Comparison of ENCODE assay signal across 9 cellular contexts in genomic region chr5:88140396-88140862, GRCh38.
DNase-seq lines count a peak whose midpoint lies in the region; ATAC-seq, FAIRE-seq and TF ChIP-seq lines count a peak whose summit lies in the region.
"Had no signal": no experiment of that assay in that cellular context is flagged by ENCODE, and none has a peak within 500 bp of the region (broad histone marks: within the 10 kb centered on the region; RNA-seq: fewer than 3 reads in every experiment).

No MANE protein-coding gene starts in this region.

- no peak overlapping the region for H3K27ac Mint-ChIP-seq in astrocyte (ENCODE audit: unreplicated experiment)

- peaks cover 55% of the 10 kb centered on the region for H3K27me3 ChIP-seq in HUES48 (ENCODE audit: control insufficient read depth, insufficient read depth, low read length)
- H3K27me3 ChIP-seq in astrocyte (ENCODE audit: insufficient read depth, low read length), result peaks cover 6% of the 10 kb centered on the region

- TF ChIP-seq CTCF in astrocyte (IDR thresholded peaks at IDR 0.05; ENCODE audit: insufficient read depth, low read depth, low read length), result no peak

- H3K27me3 Mint-ChIP-seq in astrocyte (ENCODE audit: low read depth, unreplicated experiment), result peaks cover 4% of the 10 kb centered on the region

- peak overlapping the region; percentile 85 for H3K4me2 ChIP-seq in astrocyte (ENCODE audit: low read length)

- H3K4me1 ChIP-seq in HUES48 (ENCODE audit: control insufficient read depth, insufficient read depth, low read length), result peaks cover 41% of the 10 kb centered on the region
- H3K4me1 ChIP-seq in astrocyte (ENCODE audit: insufficient read depth, low read length), result peaks cover 20% of the 10 kb centered on the region

- H3K27ac ChIP-seq in HUES48 (ENCODE audit: low read depth, low read length), result no peak overlapping the region
- H3K27ac ChIP-seq in astrocyte (ENCODE audit: low read depth, low read length), result peak overlapping the region; percentile 49
- H3K27ac ChIP-seq: epithelial cell of prostate had no signal

- no peak for FAIRE-seq in astrocyte (lab: Jason Lieb, UNC)

- DNase-seq in astrocyte (ENCODE audit: low read depth) (peak; percentile 10), inferior parietal cortex (ENCODE audit: extremely low spot score) (peak; percentile 79), NCI-H2029 treated with DMSO at 0.1 percent for 48 hours (lab: John Stamatoyannopoulos, UW) (no peak)
- DNase-seq in stimulated activated CD8-positive, alpha-beta memory T cell treated with anti-CD3 and anti-CD28 coated beads, Interleukin-4, amount 100 ng/mL, for 48 hours, result peak; percentile 39
- no peak for DNase-seq in activated CD4-positive, alpha-beta T cell treated with anti-CD3 and anti-CD28 coated beads, Interleukin-2, amount 50 U/mL, for 48 hours

- no peaks in the 10 kb centered on the region for H3K9me3 ChIP-seq in HUES48 (ENCODE audit: control insufficient read depth, insufficient read depth, low read length)
- no peaks in the 10 kb centered on the region for H3K9me3 ChIP-seq in astrocyte (ENCODE audit: insufficient read depth, low read depth, low read length)

- no peaks in the 10 kb centered on the region for H3K36me3 ChIP-seq in HUES48 (ENCODE audit: control insufficient read depth, insufficient read depth, low read length)
- H3K36me3 ChIP-seq in astrocyte (ENCODE audit: insufficient read depth, low read length), result no peaks in the 10 kb centered on the region

- H4K20me1 ChIP-seq in astrocyte (ENCODE audit: insufficient read depth, low read length), result no peaks in the 10 kb centered on the region

- H3K79me2 ChIP-seq in astrocyte (ENCODE audit: insufficient read depth, low read length), result no peaks in the 10 kb centered on the region

- H2AFZ ChIP-seq in astrocyte (ENCODE audit: low read depth, low read length), result peak overlapping the region; percentile 76

- H3K9me3 Mint-ChIP-seq in astrocyte (ENCODE audit: unreplicated experiment), result peaks cover 3% of the 10 kb centered on the region

- no peaks in the 10 kb centered on the region for H3K36me3 Mint-ChIP-seq in astrocyte (ENCODE audit: low read depth, unreplicated experiment)

- no peaks in the 10 kb centered on the region for H3K4me1 Mint-ChIP-seq in astrocyte (ENCODE audit: low read depth, unreplicated experiment)

- no peak overlapping the region for H3K4me3 Mint-ChIP-seq in astrocyte (ENCODE audit: unreplicated experiment)

- H3K9ac ChIP-seq in HUES48 (ENCODE audit: low read depth, low read length) (no peak overlapping the region), astrocyte (ENCODE audit: low read length) (peak overlapping the region; percentile 73)

- H3K4me3 ChIP-seq in HUES48 (ENCODE audit: low read depth, low read length) (peak overlapping the region; percentile 71), astrocyte (ENCODE audit: insufficient read depth, low read depth, low read length) (peak overlapping the region; percentile 60)

- ATAC-seq in GM21576 (IDR thresholded peaks at IDR 0.05; ENCODE audit: unreplicated experiment), result no peak
- ATAC-seq in GM19395 (IDR thresholded peaks at IDR 0.05; ENCODE audit: unreplicated experiment), result no peak

Comparison
In these comparisons a context has a peak if more than half of its experiments do, and no peak if none do; other contexts are left out.
1. DNase-seq: peak in astrocyte (single experiment), inferior parietal cortex (single experiment) and stimulated activated CD8-positive, alpha-beta memory T cell treated with anti-CD3 and anti-CD28 coated beads, Interleukin-4, amount 100 ng/mL, for 48 hours (single experiment); none in NCI-H2029 treated with DMSO at 0.1 percent for 48 hours (single experiment) and activated CD4-positive, alpha-beta T cell treated with anti-CD3 and anti-CD28 coated beads, Interleukin-2, amount 50 U/mL, for 48 hours (0 of 2).